In genomic region chr2:163697846-163698637, GRCh38 we compare ENCODE assay signal across 28 cellular contexts. TPM values are rescaled to one million over a fixed set of nuclear protein-coding genes. Genes with fewer than 3 reads are reported as not detected.
DNase-seq lines count a peak whose midpoint lies in the region; ATAC-seq and TF ChIP-seq lines count a peak whose summit lies in the region.
"Had no signal": no experiment of that assay in that cellular context is flagged by ENCODE, and none has a peak within 500 bp of the region (broad histone marks: within the 10 kb centered on the region; RNA-seq: fewer than 3 reads in every experiment).

No MANE protein-coding gene starts in this region.

- no peak overlapping the region for H2BK5ac ChIP-seq in mesendoderm (ENCODE audit: low read length)

- no peak overlapping the region for H3K4me2 ChIP-seq in mesendoderm (ENCODE audit: low read length)

- ATAC-seq in Right ventricle myocardium superior (ENCODE audit: poor library complexity) (peak; percentile 30), left cardiac atrium (no peak), thoracic aorta (ENCODE audit: insufficient number of reproducible peaks, low FRiP score, low read depth) (no peak), GM18873 (IDR thresholded peaks at IDR 0.05; ENCODE audit: low FRiP score, unreplicated experiment) (no peak)
- ATAC-seq: stimulated activated effector memory CD8-positive, alpha-beta T cell treated with anti-CD3 and anti-CD28 coated beads, Interleukin-12 subunit alpha, Interleukin-12 subunit beta, amount 100 ng/mL, for 72 hours had no signal

- intact Hi-C loops in Right ventricle myocardium superior (cut with DNase I): no loop called here
- intact Hi-C loops in left cardiac atrium (cut with DNase I): no loop called here

- H3K56ac ChIP-seq in mesendoderm (ENCODE audit: low read length): no peak overlapping the region

- H2AK5ac ChIP-seq in mesendoderm (ENCODE audit: low read length): no peak overlapping the region

- H3K36me3 ChIP-seq in mesendoderm (ENCODE audit: control insufficient read depth, insufficient read depth, low read length) (no peaks in the 10 kb centered on the region), thoracic aorta (no peaks in the 10 kb centered on the region), Peyer's patch (no peaks in the 10 kb centered on the region)
- H3K36me3 ChIP-seq: esophagus squamous epithelium, WERI-Rb-1 had no signal

- no peak overlapping the region for H2BK15ac ChIP-seq in mesendoderm (replicated peaks; ENCODE audit: low read depth)

- H4K8ac ChIP-seq in mesendoderm (ENCODE audit: low read depth, low read length): no peak overlapping the region

- H3K79me2 ChIP-seq in mesendoderm (ENCODE audit: control insufficient read depth, insufficient read depth, low read length): peaks cover 5% of the 10 kb centered on the region

- H4K5ac ChIP-seq in mesendoderm (ENCODE audit: low read length): no peak overlapping the region

- H3K27me3 ChIP-seq in mesendoderm (ENCODE audit: insufficient read depth, low read length, poor library complexity) (no peaks in the 10 kb centered on the region), thoracic aorta (replicated peaks; ENCODE audit: insufficient read depth) (no peaks in the 10 kb centered on the region), Peyer's patch (no peaks in the 10 kb centered on the region)
- H3K27me3 ChIP-seq: esophagus squamous epithelium, foreskin keratinocyte had no signal

- peaks cover 9% of the 10 kb centered on the region for H3K79me1 ChIP-seq in mesendoderm (ENCODE audit: low read length)

- TF ChIP-seq POLR2A in Peyer's patch (IDR thresholded peaks at IDR 0.05): no peak

- H3K4ac ChIP-seq in mesendoderm (ENCODE audit: low read depth, low read length): peak overlapping the region; percentile 2

- H3K4me1 ChIP-seq in mesendoderm (ENCODE audit: control insufficient read depth, low read depth, low read length) (peaks cover 10% of the 10 kb centered on the region), thoracic aorta (ENCODE audit: control insufficient read depth in 1 of 2, low read depth in 2 of 2) (peaks cover 28 to 72% of the 10 kb centered on the region in 2 donors), Peyer's patch (no peaks in the 10 kb centered on the region)
- H3K4me1 ChIP-seq: esophagus squamous epithelium, foreskin keratinocyte had no signal

- H3K23ac ChIP-seq in mesendoderm (ENCODE audit: low read length): no peak overlapping the region

- no peak overlapping the region for H3K9ac ChIP-seq in mesendoderm (ENCODE audit: low read length)

- DNase-seq in Right ventricle myocardium superior (no peak), left cardiac atrium (no peak), coronary artery (ENCODE audit: low spot score) (no peak), mesendoderm (peak; percentile 78), thoracic aorta (ENCODE audit: low spot score) (no peak), NK-92 (lab: John Stamatoyannopoulos, UW; ENCODE audit: unreplicated experiment) (no peak), Peyer's patch (no peak)
- DNase-seq: activated CD4-positive, alpha-beta T cell treated with anti-CD3 and anti-CD28 coated beads, Interleukin-2, amount 10 ng/mL, durations not matched to agents 7 days and 5 days; activated effector memory CD4-positive, alpha-beta T cell treated with anti-CD3 and anti-CD28 coated beads, Interleukin-2, amount 50 U/mL, for 16 hours; activated T-cell treated with anti-CD3 and anti-CD28 coated beads, Interleukin-2, amount 50 U/mL, for 1 hour; anterior cingulate cortex; central memory CD4-positive, alpha-beta T cell; DMS79; esophagus squamous epithelium; GDM1; head of caudate nucleus; mammary epithelial cell; NCI-H146; NCI-H226; NCI-H748 treated with DMSO at 0.1 percent for 48 hours; occipital lobe; substantia nigra; T-helper 9 cell; WERI-Rb-1 had no signal

- H2BK120ac ChIP-seq in mesendoderm (ENCODE audit: low read depth, low read length): no peak overlapping the region

- H3K27ac ChIP-seq in coronary artery: peak overlapping the region; percentile 28 to 51
- H3K27ac ChIP-seq in mesendoderm (ENCODE audit: low read depth, low read length): peak overlapping the region; percentile 42
- peak overlapping the region; percentile 54 to 70 for H3K27ac ChIP-seq in thoracic aorta
- H3K27ac ChIP-seq in Peyer's patch: no peak overlapping the region
- H3K27ac ChIP-seq: esophagus squamous epithelium, foreskin keratinocyte, WERI-Rb-1 had no signal

- no CpG with 5 or more reads among the region's 5 CpGs for WGBS in mesendoderm (ENCODE audit: extremely low coverage, insufficient coverage, low lambda C conversion rate)

- H3K4me3 ChIP-seq in coronary artery (no peak overlapping the region), mesendoderm (ENCODE audit: low read length) (no peak overlapping the region), thoracic aorta (peak overlapping the region; percentile 36), Peyer's patch (no peak overlapping the region)
- H3K4me3 ChIP-seq: esophagus squamous epithelium had no signal

- TF ChIP-seq CTCF in coronary artery (IDR thresholded peaks at IDR 0.05): no peak
- no peak for TF ChIP-seq CTCF in thoracic aorta (IDR thresholded peaks at IDR 0.05)
- no peak for TF ChIP-seq CTCF in Peyer's patch (IDR thresholded peaks at IDR 0.05)

- H3K9me3 ChIP-seq in thoracic aorta (no peaks in the 10 kb centered on the region), Peyer's patch (no peaks in the 10 kb centered on the region)
- H3K9me3 ChIP-seq: esophagus squamous epithelium had no signal

- peak overlapping the region; percentile 71 for H3K18ac ChIP-seq in mesendoderm (ENCODE audit: low read length)

RNA-seq across cellular contexts. Expression of gene FIGN, which starts 37.8 kb away (rescaled TPM):
- total RNA-seq in Right ventricle myocardium superior (13.5 TPM), left cardiac atrium (10 to 100 TPM in 1 of 2 donors, 1 to 10 TPM in 1; 7.3 to 13.2 TPM), thoracic aorta (10 to 100 TPM; 10.8 to 21.2 TPM), Peyer's patch (1 to 10 TPM in 2 of 4 donors, under 1 TPM in 2; 0.53 to 8.3 (median 0.95) TPM)
- 7.2 TPM for polyA plus RNA-seq in mesendoderm (2013, experiment 1 of 2)
- polyA plus RNA-seq in mesendoderm (2013, experiment 2 of 2): 6.8 TPM
- total RNA-seq: activated CD4-positive, alpha-beta T cell treated with anti-CD3 and anti-CD28 coated beads, Interleukin-2, amount 10 ng/mL, durations not matched to agents 7 days and 5 days had no signal
- polyA plus RNA-seq: IgD-negative memory B cell had no signal

Comparison
In these comparisons a context has a peak if more than half of its experiments do, and no peak if none do; other contexts are left out.
1. H3K27ac ChIP-seq: peak in coronary artery (2 of 2), mesendoderm (single experiment) and thoracic aorta (2 of 2); none in Peyer's patch (0 of 4).